Comparison of ENCODE assay signal across 24 cellular contexts in the genomic region with DNA sequence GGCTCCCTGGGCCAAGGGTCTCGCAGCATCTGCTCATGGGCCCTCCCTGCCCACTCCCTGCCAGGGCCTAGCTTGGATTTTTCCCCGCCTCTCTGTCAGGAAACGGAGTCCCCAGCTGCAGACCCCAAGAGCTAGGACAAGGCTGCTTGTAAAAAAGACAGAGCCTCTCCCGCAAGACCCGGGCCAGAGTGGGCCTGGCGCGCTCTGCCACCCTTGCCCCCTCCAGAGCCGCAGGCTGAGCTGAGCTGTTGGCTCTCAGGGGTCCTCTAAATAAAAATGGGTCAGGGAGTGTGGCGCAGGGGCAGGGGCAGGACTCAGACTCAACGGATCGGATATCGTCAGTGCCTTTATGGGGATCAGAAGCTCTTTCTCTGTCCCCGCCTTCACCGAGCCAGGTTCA.
DNase-seq lines count a peak whose midpoint lies in the region; ATAC-seq and TF ChIP-seq lines count a peak whose summit lies in the region.
"Had no signal": no experiment of that assay in that cellular context is flagged by ENCODE, and none has a peak within 500 bp of the region (broad histone marks: within the 10 kb centered on the region; RNA-seq: fewer than 3 reads in every experiment).

No MANE protein-coding gene starts in this region.

- no peak overlapping the region for H2BK15ac ChIP-seq in neuronal stem cell (ENCODE audit: low read length)

- no peaks in the 10 kb centered on the region for H3K27me3 ChIP-seq in neuronal stem cell (ENCODE audit: control insufficient read depth in 3 of 3, insufficient read depth in 3 of 3, low read depth in 1 of 3, low read length in 3 of 3)

- H4K91ac ChIP-seq in neuronal stem cell (ENCODE audit: low read depth, low read length, poor library complexity) = no peak overlapping the region

- H3K79me1 ChIP-seq in neuronal stem cell (ENCODE audit: low read depth, low read length) = no peaks in the 10 kb centered on the region

- TF ChIP-seq CTCF in endothelial cell (IDR thresholded peaks at IDR 0.05; ENCODE audit: unreplicated experiment) = no peak

- no peaks in the 10 kb centered on the region for H3K27me3 Mint-ChIP-seq in activated CD4-positive, alpha-beta T cell treated with anti-CD3 and anti-CD28 coated beads, Interleukin-2, amount 10 ng/mL, durations not matched to agents 7 days and 5 days
- peaks cover 10% of the 10 kb centered on the region for H3K27me3 Mint-ChIP-seq in endothelial cell (ENCODE audit: unreplicated experiment)
- peaks cover 0 to 3% (median 0%) of the 10 kb centered on the region in 3 donors for H3K27me3 Mint-ChIP-seq in immature natural killer cell (ENCODE audit: low read depth in 3 of 3)
- H3K27me3 Mint-ChIP-seq: B cell; CD4-positive, alpha-beta memory T cell; CD4-positive, CD25-positive, alpha-beta regulatory T cell had no signal

- H2BK120ac ChIP-seq in neuronal stem cell (ENCODE audit: low read depth, low read length) = no peak overlapping the region

- H3K9me3 Mint-ChIP-seq in activated CD4-positive, alpha-beta T cell treated with anti-CD3 and anti-CD28 coated beads, Interleukin-2, amount 10 ng/mL, durations not matched to agents 7 days and 5 days = no peaks in the 10 kb centered on the region
- H3K9me3 Mint-ChIP-seq in endothelial cell (ENCODE audit: unreplicated experiment) (no peaks in the 10 kb centered on the region), immature natural killer cell (no peaks in the 10 kb centered on the region)
- H3K9me3 Mint-ChIP-seq: CD4-positive, alpha-beta memory T cell; CD8-positive, alpha-beta memory T cell had no signal

- H3K36me3 ChIP-seq in neuronal stem cell (replicated peaks in 1 of 2; ENCODE audit: control insufficient read depth in 2 of 2, insufficient read depth in 2 of 2, low read length in 2 of 2) = peaks cover 4 to 6% of the 10 kb centered on the region in 2 donors

- no peaks in the 10 kb centered on the region for H3K4me1 ChIP-seq in neuronal stem cell (ENCODE audit: control insufficient read depth in 2 of 2, insufficient read depth in 1 of 2, low read depth in 1 of 2, low read length in 2 of 2)
- H3K4me1 ChIP-seq: A549 had no signal

- H3K27ac Mint-ChIP-seq in activated CD4-positive, alpha-beta T cell treated with anti-CD3 and anti-CD28 coated beads, Interleukin-2, amount 10 ng/mL, durations not matched to agents 7 days and 5 days = peak overlapping the region; percentile 57
- H3K27ac Mint-ChIP-seq in endothelial cell (ENCODE audit: unreplicated experiment) (no peak overlapping the region), immature natural killer cell (no peak overlapping the region)
- H3K27ac Mint-ChIP-seq: B cell; CD14-positive monocyte; CD4-positive, CD25-positive, alpha-beta regulatory T cell had no signal

- no CpG with 5 or more reads among the region's 14 CpGs for WGBS in neuronal stem cell (ENCODE audit: extremely low coverage in 2 of 2, insufficient read length in 2 of 2, insufficient replicate concordance in 1 of 2), 2 donors

- CTCF ChIA-PET in activated CD4-positive, alpha-beta T cell treated with anti-CD3 and anti-CD28 coated beads, Interleukin-2, amount 10 ng/mL, durations not matched to agents 7 days and 5 days (lab: Charles Lee) = interaction anchor here (0.6 to 1.7 kb wide), 5 partner anchors 8 to 26 kb away, joined by 3 to 6 read pairs (median 3); no protein-coding TSS in a partner anchor

- H3K14ac ChIP-seq in neuronal stem cell (ENCODE audit: low read length) = no peak overlapping the region

- H3K18ac ChIP-seq in neuronal stem cell (ENCODE audit: low read length) = no peak overlapping the region

- H2BK12ac ChIP-seq in neuronal stem cell (ENCODE audit: low read length) = no peak overlapping the region

- no peak overlapping the region for H4K8ac ChIP-seq in neuronal stem cell (ENCODE audit: low read depth, low read length)

- H2AFZ ChIP-seq in neuronal stem cell (ENCODE audit: low read length) = no peak overlapping the region

- no peaks in the 10 kb centered on the region for H3K36me3 Mint-ChIP-seq in activated CD4-positive, alpha-beta T cell treated with anti-CD3 and anti-CD28 coated beads, Interleukin-2, amount 10 ng/mL, durations not matched to agents 7 days and 5 days (ENCODE audit: low read depth)
- H3K36me3 Mint-ChIP-seq in endothelial cell (ENCODE audit: low read depth, unreplicated experiment) = peaks cover 32% of the 10 kb centered on the region
- peaks cover 3 to 4% (median 3%) of the 10 kb centered on the region in 3 donors for H3K36me3 Mint-ChIP-seq in immature natural killer cell
- H3K36me3 Mint-ChIP-seq: CD14-positive monocyte; CD4-positive, CD25-positive, alpha-beta regulatory T cell; CD8-positive, alpha-beta memory T cell had no signal

- no peak overlapping the region for H3K4ac ChIP-seq in neuronal stem cell (ENCODE audit: low read length)

- peaks cover 5 to 13% of the 10 kb centered on the region in 2 donors for H3K9me3 ChIP-seq in neuronal stem cell (replicated peaks in 1 of 2; ENCODE audit: control insufficient read depth in 2 of 2, insufficient read depth in 1 of 2, low read depth in 1 of 2, low read length in 2 of 2)

- no peak for DNase-seq in activated CD4-positive, alpha-beta T cell treated with anti-CD3 and anti-CD28 coated beads, Interleukin-2, amount 10 ng/mL, durations not matched to agents 7 days and 5 days
- DNase-seq in activated CD4-positive, alpha-beta T cell treated with anti-CD3 and anti-CD28 coated beads, Interleukin-2, amount 50 U/mL, for 48 hours = no peak
- DNase-seq in endothelial cell (ENCODE audit: low spot score) (no peak), neuronal stem cell (ENCODE audit: low spot score) (no peak), immature natural killer cell (no peak)
- DNase-seq: AML-193; C1 segment of cervical spinal cord; CD4-positive, alpha-beta memory T cell; CD4-positive, CD25-positive, alpha-beta regulatory T cell; CD8-positive, alpha-beta memory T cell; COR-L47; DMS 273 treated with DMSO at 0.1 percent for 48 hours; DMS153; DMS53; DMS79; DND-41; EL; GDM1 had no signal

- no peak overlapping the region for H3K4me2 ChIP-seq in neuronal stem cell (ENCODE audit: insufficient read depth, low read length, poor library complexity, severe bottlenecking)
- H3K4me2 ChIP-seq: A549 had no signal

- H3K9ac ChIP-seq in neuronal stem cell (ENCODE audit: low read depth, low read length, poor library complexity) = no peak overlapping the region

- H2BK5ac ChIP-seq in neuronal stem cell (ENCODE audit: low read length) = no peak overlapping the region

- no peak overlapping the region for H3K27ac ChIP-seq in neuronal stem cell (replicated peaks; ENCODE audit: low read length)
- H3K27ac ChIP-seq: 22Rv1, A549 had no signal

- H3K23ac ChIP-seq in neuronal stem cell (ENCODE audit: low read depth, low read length, poor library complexity) = peak overlapping the region; percentile 60

- peaks cover 11% of the 10 kb centered on the region for H3K4me1 Mint-ChIP-seq in activated CD4-positive, alpha-beta T cell treated with anti-CD3 and anti-CD28 coated beads, Interleukin-2, amount 10 ng/mL, durations not matched to agents 7 days and 5 days
- H3K4me1 Mint-ChIP-seq in endothelial cell (ENCODE audit: unreplicated experiment) (peaks cover 21% of the 10 kb centered on the region), immature natural killer cell (peaks cover 0 to 3% of the 10 kb centered on the region in 2 donors)

- no peak for ATAC-seq in GM21447 (IDR thresholded peaks at IDR 0.05; ENCODE audit: unreplicated experiment)
- ATAC-seq: A549, GM12878 had no signal

- POLR2A ChIA-PET in activated CD4-positive, alpha-beta T cell treated with anti-CD3 and anti-CD28 coated beads, Interleukin-2, amount 10 ng/mL, durations not matched to agents 7 days and 5 days (lab: Charles Lee) = no interaction called here

- no peak overlapping the region for H3K4me3 ChIP-seq in neuronal stem cell (ENCODE audit: low read length in 2 of 2)
- H3K4me3 ChIP-seq: A549, GM12878 had no signal

- H3K4me3 Mint-ChIP-seq in activated CD4-positive, alpha-beta T cell treated with anti-CD3 and anti-CD28 coated beads, Interleukin-2, amount 10 ng/mL, durations not matched to agents 7 days and 5 days = no peak overlapping the region
- H3K4me3 Mint-ChIP-seq in endothelial cell (ENCODE audit: unreplicated experiment) (peak overlapping the region; percentile 47), immature natural killer cell (no peak overlapping the region)
- H3K4me3 Mint-ChIP-seq: B cell; CD14-positive monocyte; CD4-positive, alpha-beta memory T cell; CD4-positive, CD25-positive, alpha-beta regulatory T cell; CD8-positive, alpha-beta memory T cell had no signal

- peak overlapping the region; percentile 26 for H2AK5ac ChIP-seq in neuronal stem cell (ENCODE audit: low read depth, low read length)
